In the genomic region with DNA sequence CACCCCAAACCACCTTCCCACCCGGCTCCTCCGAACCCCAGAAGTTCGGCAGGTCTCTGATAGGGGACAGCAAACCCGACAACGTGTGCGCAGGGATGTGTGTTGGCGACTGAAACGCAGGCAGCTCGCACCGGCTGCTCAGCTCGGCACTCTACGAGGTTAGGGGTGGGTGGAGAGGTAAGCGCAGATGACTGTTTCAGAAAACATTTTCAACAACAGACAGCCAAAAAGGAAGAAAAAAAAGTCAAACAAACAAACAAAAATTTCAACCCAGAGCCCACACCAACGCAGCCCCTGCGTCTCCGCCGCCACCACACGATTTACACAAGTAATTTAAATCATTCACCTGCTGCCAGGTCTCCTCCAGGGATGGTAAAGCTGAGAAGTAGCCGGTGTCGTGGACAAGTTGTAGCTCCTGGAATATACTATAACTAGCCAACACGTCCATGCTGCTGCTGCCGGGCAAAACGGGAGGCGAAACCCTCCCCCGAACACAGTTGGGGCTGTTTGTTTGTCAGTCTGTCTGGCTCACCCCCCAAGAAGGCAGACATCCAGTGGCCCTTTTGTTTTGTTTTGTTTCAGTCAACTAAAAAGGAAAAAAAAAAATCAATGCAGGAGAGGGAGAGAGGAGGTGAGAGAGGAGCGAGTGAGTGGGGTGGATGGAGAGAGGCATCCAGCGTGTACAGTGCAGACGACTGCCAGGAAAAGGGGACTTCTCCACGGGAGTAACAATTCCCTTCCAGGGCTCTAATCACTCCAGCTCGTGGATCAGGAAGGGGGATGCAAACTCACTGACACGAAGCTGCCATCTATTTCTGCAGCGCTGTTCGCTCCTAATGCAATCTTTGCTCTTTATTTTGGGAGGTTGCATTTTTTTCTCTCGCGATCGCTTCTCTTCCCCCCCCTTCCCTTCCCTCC, we compare ENCODE assay signal across 8 cellular contexts. TPM values are rescaled to one million over a fixed set of nuclear protein-coding genes. Genes with fewer than 3 reads are reported as not detected.
DNase-seq lines count a peak whose midpoint lies in the region; ATAC-seq and TF ChIP-seq lines count a peak whose summit lies in the region.

A gene (minus strand): TSS at position 828 of the 918 bp plus-strand sequence. CDS start 380 bp downstream, at position 448.

- peak within 1 kb of the TSS; percentile 94 for H4K8ac ChIP-seq in trophoblast cell (ENCODE audit: low read depth, low read length)

- peak within 1 kb of the TSS; percentile 98 for H3K14ac ChIP-seq in trophoblast cell (ENCODE audit: low read length)

- peak within 1 kb of the TSS; percentile 97 for H2AK5ac ChIP-seq in trophoblast cell (ENCODE audit: low read length)

- peaks cover 31% of the 10 kb centered on the region for H3K79me1 ChIP-seq in trophoblast cell (ENCODE audit: low read length)

- peak within 1 kb of the TSS; percentile 99 for H3K18ac ChIP-seq in trophoblast cell (ENCODE audit: low read length)

- H4K12ac ChIP-seq in trophoblast cell (ENCODE audit: low read depth, low read length): peak within 1 kb of the TSS; percentile 94

- no peak for TF ChIP-seq CTCF in heart left ventricle (IDR thresholded peaks at IDR 0.05)
- TF ChIP-seq CTCF in uterus (IDR thresholded peaks at IDR 0.05): no peak

- peak within 1 kb of the TSS; percentile 43 for H2AFZ ChIP-seq in trophoblast cell (ENCODE audit: insufficient read depth, low read length, poor library complexity)

- no peaks in the 10 kb centered on the region for H3K36me3 ChIP-seq in H7 (replicated peaks; ENCODE audit: control insufficient read depth, insufficient read depth, low read length)
- H3K36me3 ChIP-seq in heart left ventricle: no peaks in the 10 kb centered on the region
- no peaks in the 10 kb centered on the region for H3K36me3 ChIP-seq in trophoblast cell (ENCODE audit: control insufficient read depth in 1 of 2, insufficient read depth in 2 of 2, low read length in 2 of 2)
- no peaks in the 10 kb centered on the region for H3K36me3 ChIP-seq in uterus

- peak; percentile 9 to 37 (median 19) for ATAC-seq in heart left ventricle

- peak within 1 kb of the TSS; percentile 98 for H2BK5ac ChIP-seq in trophoblast cell (ENCODE audit: low read depth, low read length, poor library complexity)

- H3K4me2 ChIP-seq in trophoblast cell (ENCODE audit: low read length): peak within 1 kb of the TSS; percentile 88

- H3K9ac ChIP-seq in trophoblast cell (ENCODE audit: low read length): peak within 1 kb of the TSS; percentile 100

- DNase-seq in AG08396 (ENCODE audit: low spot score) (peak; percentile 32), H7 (peak; percentile 7), SK-N-DZ (ENCODE audit: low spot score) (peak; percentile 24), heart left ventricle (peak; percentile 46 to 74 (median 68)), trophoblast cell (peak; percentile 54 to 67), uterus (peak; percentile 49 to 59), amniotic stem cell (lab: John Stamatoyannopoulos, UW) (no peak)

- intact Hi-C loops in heart left ventricle (cut with DNase I): loop anchor here in 9 of 10 donors (1.0 to 10.0 kb wide), 27 partner anchors 23 to 459 kb away; a partner anchor contains a TSS
- intact Hi-C loops in uterus (cut with DNase I; ENCODE audit: low total_unique reads): no loop called here

- H3K4ac ChIP-seq in trophoblast cell (ENCODE audit: low read depth, low read length): peak within 1 kb of the TSS; percentile 92

- peak within 1 kb of the TSS; percentile 84 for H2BK12ac ChIP-seq in trophoblast cell (ENCODE audit: low read length)

- H3K23ac ChIP-seq in trophoblast cell (ENCODE audit: low read length): no peak within 1 kb of the TSS

- H3K27ac ChIP-seq in adipose tissue (ENCODE audit: low read depth, low read length) (peak within 1 kb of the TSS; percentile 100), heart left ventricle (peak within 1 kb of the TSS; percentile 94 to 100 (median 100)), trophoblast cell (ENCODE audit: low read depth, low read length) (peak within 1 kb of the TSS; percentile 100), uterus (peak within 1 kb of the TSS; percentile 100)

- H3K4me1 ChIP-seq in heart left ventricle (peaks cover 15 to 55% (median 37%) of the 10 kb centered on the region in 12 donors), trophoblast cell (ENCODE audit: control insufficient read depth in 1 of 2, insufficient read depth in 2 of 2, low read length in 2 of 2) (peaks cover 7 to 10% of the 10 kb centered on the region in 2 experiments), uterus (peaks cover 0 to 7% of the 10 kb centered on the region in 2 donors)

- TF ChIP-seq POLR2A in heart left ventricle (IDR thresholded peaks at IDR 0.05): no peak
- peak in 1 of 2 donors; percentile 6 for TF ChIP-seq POLR2A in uterus (IDR thresholded peaks at IDR 0.05)

- H3K79me2 ChIP-seq in trophoblast cell (ENCODE audit: control insufficient read depth, insufficient read depth, low read length, poor library complexity): peaks cover 16% of the 10 kb centered on the region

- WGBS in adipose tissue, 3 donors: 0% methylated on average over 36 of the region's 36 CpGs
- 0 to 2% (median 1%) methylated on average over 36 of the region's 36 CpGs for WGBS in heart left ventricle, 4 donors
- no CpG with 5 or more reads among the region's 36 CpGs for WGBS in trophoblast cell (ENCODE audit: extremely low coverage, insufficient coverage, insufficient read length)

- no peaks in the 10 kb centered on the region for H3K27me3 ChIP-seq in H7 (ENCODE audit: control insufficient read depth, insufficient read depth, low read length)
- no peaks in the 10 kb centered on the region for H3K27me3 ChIP-seq in heart left ventricle
- no peaks in the 10 kb centered on the region for H3K27me3 ChIP-seq in trophoblast cell (ENCODE audit: insufficient read depth, low read length)
- H3K27me3 ChIP-seq in uterus: no peaks in the 10 kb centered on the region

- H2BK120ac ChIP-seq in trophoblast cell (ENCODE audit: insufficient read depth, low read length, poor library complexity): peak within 1 kb of the TSS; percentile 96

- H3K4me3 ChIP-seq in H7 (ENCODE audit: insufficient read depth, low read depth, low read length) (peak within 1 kb of the TSS; percentile 76), heart left ventricle (peak within 1 kb of the TSS; percentile 62 to 96 (median 80)), trophoblast cell (ENCODE audit: low read depth, low read length) (peak within 1 kb of the TSS; percentile 86), uterus (peak within 1 kb of the TSS; percentile 87 to 89)

- H3K9me3 ChIP-seq in heart left ventricle (no peaks in the 10 kb centered on the region), trophoblast cell (ENCODE audit: insufficient read depth, low read depth, low read length) (no peaks in the 10 kb centered on the region), uterus (no peaks in the 10 kb centered on the region)

- H4K91ac ChIP-seq in trophoblast cell (ENCODE audit: low read depth, low read length): peak within 1 kb of the TSS; percentile 99

RNA-seq across cellular contexts. Expression of the gene that starts here (rescaled TPM):
- total RNA-seq in H7 (2014; rRNA removed; shearing (Covaris generic)): 19.9 and 21.6 TPM in 2 replicates
- polyA plus RNA-seq in SK-N-DZ (2014; cell fraction: cytosol; rRNA removed): 18.2 and 23.0 TPM in 2 replicates
- 9.6 and 24.4 TPM in 2 replicates for polyA plus RNA-seq in SK-N-DZ (2014; cell fraction: nucleus; rRNA removed)
- polyA plus RNA-seq in adipose tissue (10 to 100 TPM in 2 of 3 donors, 1 to 10 TPM in 1; 2.2 to 14.5 (median 11.1) TPM), heart left ventricle (10 to 100 TPM in 1 of 2 donors, 1 to 10 TPM in 1; 5.0 to 11.7 TPM)
- total RNA-seq in heart left ventricle (10 to 100 TPM; 23.9 to 49.8 (median 27.3) TPM), uterus (10 to 100 TPM; 20.9 to 96.0 (median 39.4) TPM)
- polyA plus RNA-seq in trophoblast cell (2013): 9.9 and 12.7 TPM in 2 replicates
